Comparison of ENCODE assay signal across 23 cellular contexts in genomic region chr6:24251339-24251738, GRCh38.
"Had no signal": no experiment of that assay in that cellular context is flagged by ENCODE, and none has a peak within 500 bp of the region (broad histone marks: within the 10 kb centered on the region; RNA-seq: fewer than 3 reads in every experiment).

No MANE protein-coding gene starts in this region.

- ATAC-seq: gastrocnemius medialis; heart right ventricle; left colon; left ventricle myocardium superior; stimulated activated naive B cell treated with anti-CD40 and anti-IgM and Interleukin-4, amounts not matched to agents 10 μg/mL and 1 μg/mL and 100 μg/mL, for 72 hours; stimulated activated naive CD8-positive, alpha-beta T cell treated with anti-CD3 and anti-CD28 coated beads, Interleukin-15, amount 100 ng/mL, for 72 hours had no signal

- H3K4me1 ChIP-seq: esophagus muscularis mucosa, gastrocnemius medialis, heart right ventricle, right atrium auricular region, sigmoid colon, testis, transverse colon had no signal

- H3K36me3 ChIP-seq: esophagus muscularis mucosa, gastrocnemius medialis, heart right ventricle, right atrium auricular region, sigmoid colon, transverse colon had no signal

- H3K9me3 ChIP-seq: gastrocnemius medialis, sigmoid colon, testis, transverse colon had no signal

- H3K4me3 ChIP-seq: dorsolateral prefrontal cortex, esophagus muscularis mucosa, gastrocnemius medialis, heart right ventricle, lung, right atrium auricular region, sigmoid colon, skin epidermis, testis, transverse colon had no signal

- H3K27ac ChIP-seq: dorsolateral prefrontal cortex, epithelial cell of prostate, esophagus muscularis mucosa, gastrocnemius medialis, heart right ventricle, right atrium auricular region, sigmoid colon, skin epidermis, testis, transverse colon had no signal

- DNase-seq: cortex of kidney; dorsolateral prefrontal cortex; effector memory CD4-positive, alpha-beta T cell; gastrocnemius medialis; heart right ventricle; hypothalamus; left colon; left ventricle myocardium superior; mesenchymal stem cell; naive B cell; posterior cingulate gyrus; sigmoid colon; stimulated activated CD4-positive, alpha-beta T cell treated with anti-CD3 and anti-CD28 coated beads, Interleukin-2, amount 100 ng/mL, for 24 hours; stimulated activated CD4-positive, alpha-beta T cell treated with anti-CD3 and anti-CD28 coated beads, Interleukin-4, amount 100 ng/mL, for 4 hours; stimulated activated naive B cell treated with anti-CD40 and anti-IgM and Interleukin-4, amounts not matched to agents 10 μg/mL and 1 μg/mL and 100 μg/mL, for 72 hours; stimulated activated naive CD8-positive, alpha-beta T cell treated with anti-CD3 and anti-CD28 coated beads, Interleukin-15, amount 100 ng/mL, for 72 hours; testis; transverse colon had no signal

- H3K27me3 ChIP-seq: dorsolateral prefrontal cortex, esophagus muscularis mucosa, gastrocnemius medialis, right atrium auricular region, sigmoid colon, testis, transverse colon had no signal
